ENCODE assay signal across 17 cellular contexts in genomic region chr10:112831826-112832225, GRCh38.
"Had no signal": no experiment of that assay in that cellular context is flagged by ENCODE, and none has a peak within 500 bp of the region (broad histone marks: within the 10 kb centered on the region; RNA-seq: fewer than 3 reads in every experiment).

No MANE protein-coding gene starts in this region.

- H3K36me3 ChIP-seq: colonic mucosa, gastroesophageal sphincter, left ventricle myocardium inferior, prostate gland, WERI-Rb-1 had no signal

- H3K27ac ChIP-seq: colonic mucosa, gastroesophageal sphincter, left ventricle myocardium inferior, prostate gland, WERI-Rb-1 had no signal

- ATAC-seq: gastroesophageal sphincter; naive thymus-derived CD8-positive, alpha-beta T cell; stimulated activated naive CD8-positive, alpha-beta T cell treated with anti-CD3 and anti-CD28 coated beads, Interleukin-15, Interleukin-2, amounts not matched to agents 100 U/mL and 50 U/mL, for 24 hours; T-cell had no signal

- DNase-seq: activated CD4-positive, alpha-beta T cell treated with anti-CD3 and anti-CD28 coated beads for 1 hour; activated naive CD4-positive, alpha-beta T cell treated with Interleukin-2 at 50 U/mL for 16 hours; activated naive CD8-positive, alpha-beta T cell treated with anti-CD3 and anti-CD28 coated beads for 36 hours; activated T-cell treated with anti-CD3 and anti-CD28 coated beads, Interleukin-2, amount 50 U/mL, for 1 hour; colonic mucosa; head of caudate nucleus; hypothalamus; left ventricle myocardium inferior; naive thymus-derived CD8-positive, alpha-beta T cell; stimulated activated CD4-positive, alpha-beta T cell treated with anti-CD3 and anti-CD28 coated beads, Interleukin-12 subunit alpha, Interleukin-12 subunit beta, amount 100 ng/mL, for 4 hours; stimulated activated CD4-positive, alpha-beta T cell treated with anti-CD3 and anti-CD28 coated beads, Interleukin-4, amount 100 ng/mL, for 4 hours; stimulated activated naive CD8-positive, alpha-beta T cell treated with anti-CD3 and anti-CD28 coated beads, Interleukin-15, Interleukin-2, amounts not matched to agents 100 U/mL and 50 U/mL, for 24 hours; T-cell; WERI-Rb-1 had no signal

- H3K4me3 ChIP-seq: colonic mucosa, gastroesophageal sphincter, left ventricle myocardium inferior, prostate gland had no signal

- FAIRE-seq: bronchial epithelial cell had no signal

- H3K9me3 ChIP-seq: colonic mucosa, gastroesophageal sphincter, left ventricle myocardium inferior, prostate gland had no signal

- H3K4me1 ChIP-seq: colonic mucosa, prostate gland had no signal

- H3K27me3 ChIP-seq: colonic mucosa, gastroesophageal sphincter had no signal
